ENCODE assay signal across 15 cellular contexts in the genomic region with DNA sequence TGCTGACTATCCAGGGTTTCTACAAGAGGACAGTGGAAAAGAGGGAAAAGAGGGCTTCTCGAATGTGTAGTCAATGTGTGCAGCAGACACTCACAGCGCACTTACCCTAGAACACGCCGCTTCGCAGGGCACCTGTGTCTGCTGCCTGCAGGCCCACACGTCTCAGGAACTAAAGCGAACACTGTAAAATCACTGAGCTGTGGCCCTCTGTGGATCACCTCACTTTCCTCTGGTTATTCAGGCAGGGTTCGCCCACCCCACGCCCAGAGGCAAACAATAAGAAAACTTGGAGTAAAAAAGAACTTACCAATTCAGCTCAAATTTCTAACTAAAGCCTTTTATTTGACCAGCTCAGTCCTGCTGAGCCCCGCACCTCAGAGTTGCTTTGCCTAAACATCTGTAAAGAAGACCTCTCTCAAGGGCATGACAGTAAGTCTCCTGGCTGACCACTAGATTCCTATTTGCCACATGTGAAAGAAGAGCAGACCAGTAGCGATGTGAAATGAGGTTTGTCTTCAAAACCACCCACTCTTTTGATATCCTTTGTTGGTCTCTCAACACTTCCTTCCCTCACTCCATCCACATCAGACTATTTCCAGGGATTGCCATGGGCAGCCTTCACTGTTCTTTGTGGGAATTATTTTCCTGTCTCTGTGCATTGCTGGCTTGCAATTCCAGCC. TPM values are rescaled to one million over a fixed set of nuclear protein-coding genes. Genes with fewer than 3 reads are reported as not detected.
DNase-seq lines count a peak whose midpoint lies in the region; ATAC-seq and TF ChIP-seq lines count a peak whose summit lies in the region.
"Had no signal": no experiment of that assay in that cellular context is flagged by ENCODE, and none has a peak within 500 bp of the region (broad histone marks: within the 10 kb centered on the region; RNA-seq: fewer than 3 reads in every experiment).

No MANE protein-coding gene starts in this region.

- no peaks in the 10 kb centered on the region for H3K79me2 ChIP-seq in H9 (ENCODE audit: insufficient read depth, low read length)

- H3K23ac ChIP-seq in H9 (ENCODE audit: insufficient read length, low read depth, low read length), result no peak overlapping the region

- H3K56ac ChIP-seq in H9 (ENCODE audit: insufficient read length, low read depth, low read length), result no peak overlapping the region

- no peak overlapping the region for H2BK12ac ChIP-seq in H9 (ENCODE audit: insufficient read length, low read depth, low read length)

- H3K23me2 ChIP-seq in H9 (ENCODE audit: insufficient read length, low read depth, low read length, poor library complexity, severe bottlenecking), result no peaks in the 10 kb centered on the region

- no peak overlapping the region for H3K9ac ChIP-seq in H9 (ENCODE audit: extremely low read depth, insufficient read length, low read length)

- H3K4ac ChIP-seq in H9 (ENCODE audit: low read depth, low read length), result no peak overlapping the region

- WGBS in H9 (ENCODE audit: extremely low coverage, insufficient read length, low lambda C conversion rate), result no CpG with 5 or more reads among the region's 11 CpGs

- peaks cover 7% of the 10 kb centered on the region; the same call in 1 of the 2 replicates for H3K4me1 ChIP-seq in H9 (ENCODE audit: insufficient read depth, low read length)

- H2BK5ac ChIP-seq in H9 (ENCODE audit: insufficient read length, low read length), result no peak overlapping the region

- H3T11ph ChIP-seq in H9 (ENCODE audit: low read length), result no peak overlapping the region

- no peak overlapping the region for H2BK15ac ChIP-seq in H9 (ENCODE audit: low read depth, low read length)

- no peak overlapping the region for H3K4me3 ChIP-seq in AG10803 (ENCODE audit: low read length)

- no peak overlapping the region for H2AFZ ChIP-seq in H9 (ENCODE audit: low read length)

- H3K27me3 ChIP-seq in H9 (ENCODE audit: insufficient read depth, low read length), result no peaks in the 10 kb centered on the region

- no peak overlapping the region for H4K5ac ChIP-seq in H9 (ENCODE audit: insufficient read length, low read depth, low read length)

- TF ChIP-seq CTCF in AG10803 (conservative IDR thresholded peaks at IDR 0.05; ENCODE audit: low read length), result no peak
- TF ChIP-seq CTCF in H9 (conservative IDR thresholded peaks at IDR 0.05), result no peak
- TF ChIP-seq CTCF in nephron (IDR thresholded peaks at IDR 0.05; ENCODE audit: unreplicated experiment in 3 of 3), result no peak

- no peak overlapping the region for H3K4me3 Mint-ChIP-seq in H9
- H3K4me3 Mint-ChIP-seq in activated naive CD8-positive, alpha-beta T cell treated with anti-CD3 and anti-CD28 coated beads for 36 hours, result no peak overlapping the region
- no peak overlapping the region for H3K4me3 Mint-ChIP-seq in nephron

- H3K79me1 ChIP-seq in H9 (ENCODE audit: insufficient read depth, low read depth, low read length, poor library complexity, severe bottlenecking), result no peaks in the 10 kb centered on the region

- H2BK20ac ChIP-seq in H9 (ENCODE audit: low read depth, low read length, poor library complexity, severe bottlenecking), result no peak overlapping the region

- H3K27ac Mint-ChIP-seq in H9 (peak overlapping the region in 2 of 3 experiments; percentile 33 to 60; a peak in 3 of 7 replicates), nephron (peak overlapping the region; percentile 6 to 38 (median 16))
- peak overlapping the region; percentile 13 for H3K27ac Mint-ChIP-seq in activated naive CD8-positive, alpha-beta T cell treated with anti-CD3 and anti-CD28 coated beads for 36 hours
- H3K27ac Mint-ChIP-seq: activated T-cell treated with anti-CD3 and anti-CD28 coated beads, Interleukin-2, amount 50 U/mL, for 72 hours had no signal

- no peaks in the 10 kb centered on the region for H3K9me3 Mint-ChIP-seq in H9
- H3K9me3 Mint-ChIP-seq in activated naive CD8-positive, alpha-beta T cell treated with anti-CD3 and anti-CD28 coated beads for 36 hours, result peaks cover under 1% of the 10 kb centered on the region
- no peaks in the 10 kb centered on the region for H3K9me3 Mint-ChIP-seq in nephron
- H3K9me3 Mint-ChIP-seq: activated T-cell treated with anti-CD3 and anti-CD28 coated beads, Interleukin-2, amount 50 U/mL, for 72 hours had no signal

- peaks cover 1% of the 10 kb centered on the region; the same call in 1 of the 2 replicates for H3K27me3 Mint-ChIP-seq in H9 (ENCODE audit: low read depth)
- no peaks in the 10 kb centered on the region for H3K27me3 Mint-ChIP-seq in activated naive CD8-positive, alpha-beta T cell treated with anti-CD3 and anti-CD28 coated beads for 36 hours
- H3K27me3 Mint-ChIP-seq in nephron (ENCODE audit: low read depth), result no peaks in the 10 kb centered on the region

- no peak overlapping the region for H3K18ac ChIP-seq in H9 (ENCODE audit: insufficient read length, low read depth, low read length)

- no peak overlapping the region for H4K8ac ChIP-seq in H9 (replicated peaks; ENCODE audit: insufficient read length, low read depth, low read length)

- no peaks in the 10 kb centered on the region for H4K20me1 ChIP-seq in H9 (ENCODE audit: control insufficient read depth, insufficient read depth, insufficient read length)

- no peak overlapping the region for H2BK120ac ChIP-seq in H9 (ENCODE audit: low read depth, low read length, poor library complexity, severe bottlenecking)

- H3K4me1 Mint-ChIP-seq in H9, result peaks cover 30 to 34% of the 10 kb centered on the region in 2 experiments
- peaks cover 82% of the 10 kb centered on the region for H3K4me1 Mint-ChIP-seq in activated naive CD8-positive, alpha-beta T cell treated with anti-CD3 and anti-CD28 coated beads for 36 hours
- H3K4me1 Mint-ChIP-seq in nephron, result peaks cover 69% of the 10 kb centered on the region

- H3K14ac ChIP-seq in H9 (ENCODE audit: insufficient read depth, low read length), result no peak overlapping the region

- ATAC-seq in GM21528 (IDR thresholded peaks at IDR 0.05; ENCODE audit: low FRiP score, unreplicated experiment), result no peak
- ATAC-seq in HG03571 (IDR thresholded peaks at IDR 0.05; ENCODE audit: unreplicated experiment), result no peak
- no peak for ATAC-seq in GM18873 (IDR thresholded peaks at IDR 0.05; ENCODE audit: low FRiP score, unreplicated experiment)

- H3K36me3 Mint-ChIP-seq in H9 (ENCODE audit: insufficient read depth in 1 of 3, low read depth in 3 of 3) (no peaks in the 10 kb centered on the region), nephron (ENCODE audit: low read depth) (no peaks in the 10 kb centered on the region)
- peaks cover 6% of the 10 kb centered on the region for H3K36me3 Mint-ChIP-seq in activated naive CD8-positive, alpha-beta T cell treated with anti-CD3 and anti-CD28 coated beads for 36 hours

- H4K91ac ChIP-seq in H9 (ENCODE audit: insufficient read length, low read depth, low read length), result no peak overlapping the region

- no peak overlapping the region for H2AK5ac ChIP-seq in H9 (ENCODE audit: insufficient read length, low read length)

- DNase-seq in AG10803 (ENCODE audit: low read depth) (peak; percentile 19), H9 (no peak), DMS79 (lab: John Stamatoyannopoulos, UW) (no peak)
- DNase-seq in activated naive CD8-positive, alpha-beta T cell treated with anti-CD3 and anti-CD28 coated beads for 36 hours, result no peak
- DNase-seq: ACHN, cortex of kidney, Karpas-422, kidney glomerular epithelial cell, NCI-H2081 had no signal

- no peak overlapping the region for H3K4me2 ChIP-seq in H9 (ENCODE audit: insufficient read depth, insufficient read length, low read length)

- H3K9me3 ChIP-seq in H9 (ENCODE audit: control insufficient read depth, low read depth, low read length), result no peaks in the 10 kb centered on the region

- H3K27ac ChIP-seq in H9 (ENCODE audit: insufficient read length, low read depth, low read length), result no peak overlapping the region
- H3K27ac ChIP-seq: VCaP had no signal

RNA-seq across cellular contexts. Expression of gene DOCK9, which starts 19.3 kb away (rescaled TPM):
- 19.0 and 23.0 TPM in 2 replicates for total RNA-seq in H9 (2021)
- 10 to 100 TPM; 31.9 to 33.5 TPM for total RNA-seq in activated naive CD8-positive, alpha-beta T cell treated with anti-CD3 and anti-CD28 coated beads for 36 hours
